In the genomic region with DNA sequence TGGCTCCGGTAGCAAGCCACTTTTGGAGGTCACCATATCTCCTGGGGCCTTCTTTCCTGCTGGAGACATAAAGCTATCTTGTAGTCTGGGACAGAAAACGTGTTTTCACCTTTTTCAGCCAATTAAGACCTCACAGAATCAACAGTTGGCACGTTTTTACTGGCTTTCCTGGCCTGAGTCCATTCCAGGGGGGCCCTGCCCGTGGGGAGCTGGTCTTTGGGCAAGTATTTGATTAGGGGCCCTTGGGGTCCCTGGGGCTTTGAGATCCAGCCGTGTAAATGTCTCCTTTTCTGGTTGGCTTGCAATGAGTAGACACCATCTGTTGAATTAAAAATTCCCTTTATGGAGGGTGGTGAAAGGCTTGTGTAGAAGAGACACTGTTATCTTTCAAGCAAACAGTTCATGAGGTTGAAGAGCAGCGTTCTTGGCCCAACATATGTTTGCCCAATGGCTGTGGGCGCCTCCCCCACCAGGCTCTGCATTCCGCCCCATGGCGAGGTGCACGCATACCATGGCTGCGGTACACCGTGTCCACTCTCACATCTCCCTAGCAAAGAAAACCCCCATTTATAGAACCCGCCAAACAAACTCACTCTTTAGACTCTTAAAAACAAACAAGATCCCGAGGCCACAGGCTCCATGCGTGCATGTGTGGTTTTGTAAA, we compare ENCODE assay signal across 1 cellular context.
TF ChIP-seq lines count a peak whose summit lies in the region.

No MANE protein-coding gene starts in this region.

TF ChIP-seq in HepG2, 621 proteins besides CTCF, POLR2A, EP300 and RAD21 (continued from another document and continues in another):
- TF ChIP-seq, protein P1, sequence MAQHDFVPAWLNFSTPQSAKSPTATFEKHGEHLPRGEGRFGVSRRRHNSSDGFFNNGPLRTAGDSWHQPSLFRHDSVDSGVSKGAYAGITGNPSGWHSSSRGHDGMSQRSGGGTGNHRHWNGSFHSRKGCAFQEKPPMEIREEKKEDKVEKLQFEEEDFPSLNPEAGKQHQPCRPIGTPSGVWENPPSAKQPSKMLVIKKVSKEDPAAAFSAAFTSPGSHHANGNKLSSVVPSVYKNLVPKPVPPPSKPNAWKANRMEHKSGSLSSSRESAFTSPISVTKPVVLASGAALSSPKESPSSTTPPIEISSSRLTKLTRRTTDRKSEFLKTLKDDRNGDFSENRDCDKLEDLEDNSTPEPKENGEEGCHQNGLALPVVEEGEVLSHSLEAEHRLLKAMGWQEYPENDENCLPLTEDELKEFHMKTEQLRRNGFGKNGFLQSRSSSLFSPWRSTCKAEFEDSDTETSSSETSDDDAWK (CRISPR knock-in tag; IDR thresholded peaks at IDR 0.05) = no peak
- TF ChIP-seq PHB2 (IDR thresholded peaks at IDR 0.05; ENCODE audit: partially characterized antibody) (no peak), ZNF292 (CRISPR knock-in tag; IDR thresholded peaks at IDR 0.05; ENCODE audit: borderline replicate concordance, low read depth) (peak; percentile 69; the same call in 1 of the 2 replicates), JARID2 (CRISPR knock-in tag; IDR thresholded peaks at IDR 0.05; ENCODE audit: insufficient replicate concordance) (no peak), ELF4 (CRISPR knock-in tag; IDR thresholded peaks at IDR 0.05; ENCODE audit: borderline replicate concordance) (no peak), ZNF468 (CRISPR knock-in tag; IDR thresholded peaks at IDR 0.05) (no peak; the same call in 1 of the 2 replicates), CEBPB (IDR thresholded peaks at IDR 0.05; ENCODE audit: borderline replicate concordance, low read depth, low read length) (peak; percentile 50; the same call in 1 of the 2 replicates), FOXP1 (IDR thresholded peaks at IDR 0.05) (no peak), FOXP1 (CRISPR knock-in tag; IDR thresholded peaks at IDR 0.05) (peak; percentile 86), NR0B2 (CRISPR knock-in tag; IDR thresholded peaks at IDR 0.05) (no peak), AGO2 (optimal IDR thresholded peaks at IDR 0.05; ENCODE audit: low read depth, low read length) (peak; percentile 47), ZNF44 (CRISPR knock-in tag; IDR thresholded peaks at IDR 0.05) (no peak), ZKSCAN8 (CRISPR knock-in tag; IDR thresholded peaks at IDR 0.05; ENCODE audit: borderline replicate concordance) (peak; percentile 96; the same call in 1 of the 2 replicates), ZNF607 (CRISPR knock-in tag; IDR thresholded peaks at IDR 0.05; ENCODE audit: borderline replicate concordance) (peak; percentile 90), JUN (CRISPR knock-in tag; IDR thresholded peaks at IDR 0.05) (no peak), PCBP1 (IDR thresholded peaks at IDR 0.05; ENCODE audit: borderline replicate concordance, low read depth, low read length) (no peak), ZFP91 (CRISPR knock-in tag; IDR thresholded peaks at IDR 0.05; ENCODE audit: borderline replicate concordance) (peak; percentile 83), ZNF205 (CRISPR knock-in tag; IDR thresholded peaks at IDR 0.05) (no peak), ZNF746 (CRISPR knock-in tag; IDR thresholded peaks at IDR 0.05) (peak; percentile 85; the same call in 1 of the 2 replicates), CERS6 (CRISPR knock-in tag; IDR thresholded peaks at IDR 0.05) (no peak), ZNF414 (CRISPR knock-in tag; IDR thresholded peaks at IDR 0.05) (peak; percentile 81), ZBTB38 (CRISPR knock-in tag; IDR thresholded peaks at IDR 0.05) (peak; percentile 81), ZNF253 (CRISPR knock-in tag; IDR thresholded peaks at IDR 0.05; ENCODE audit: borderline replicate concordance) (peak; percentile 63; the same call in 1 of the 2 replicates), GZF1 (CRISPR knock-in tag; IDR thresholded peaks at IDR 0.05) (no peak), ADNP (CRISPR knock-in tag; IDR thresholded peaks at IDR 0.05) (no peak), CREBL2 (CRISPR knock-in tag; IDR thresholded peaks at IDR 0.05; ENCODE audit: borderline replicate concordance) (no peak), MAFG (CRISPR knock-in tag; IDR thresholded peaks at IDR 0.05) (no peak), DMAP1 (CRISPR knock-in tag; IDR thresholded peaks at IDR 0.05) (peak; percentile 65), SUZ12 (IDR thresholded peaks at IDR 0.05; ENCODE audit: low read depth, low read length) (no peak), ZNF790 (CRISPR knock-in tag; IDR thresholded peaks at IDR 0.05; ENCODE audit: borderline replicate concordance) (no peak), HMG20B (CRISPR knock-in tag; conservative IDR thresholded peaks at IDR 0.05) (peak; percentile 61; the same call in 1 of the 2 replicates), ZNF224 (CRISPR knock-in tag; IDR thresholded peaks at IDR 0.05) (no peak), SIN3A (IDR thresholded peaks at IDR 0.05; ENCODE audit: borderline replicate concordance, low read depth, low read length) (0 out of 2 replicates have a peak, but pooled peaks have one; percentile 59), HIVEP1 (CRISPR knock-in tag; IDR thresholded peaks at IDR 0.05) (no peak; the same call in 1 of the 2 replicates), E2F1 (CRISPR knock-in tag; IDR thresholded peaks at IDR 0.05) (0 out of 2 replicates have a peak, but pooled peaks have one; percentile 42), KDM2A (CRISPR knock-in tag; IDR thresholded peaks at IDR 0.05; ENCODE audit: borderline replicate concordance, low read depth) (peak; percentile 76), SNAPC2 (CRISPR knock-in tag; IDR thresholded peaks at IDR 0.05) (peak; percentile 81; the same call in 1 of the 2 replicates), MLXIP (CRISPR knock-in tag; IDR thresholded peaks at IDR 0.05; ENCODE audit: borderline replicate concordance) (peak; percentile 80), SCMH1 (CRISPR knock-in tag; IDR thresholded peaks at IDR 0.05; ENCODE audit: borderline replicate concordance) (no peak), NCOA2 (CRISPR knock-in tag; IDR thresholded peaks at IDR 0.05) (peak; percentile 95), KLF16 (CRISPR knock-in tag; IDR thresholded peaks at IDR 0.05) (0 out of 4 replicates have a peak, but pooled peaks of 1 of the 2 experiments have one; percentile 18), PRMT3 (CRISPR knock-in tag; IDR thresholded peaks at IDR 0.05; ENCODE audit: borderline replicate concordance, low read depth) (no peak), KAT8 (CRISPR knock-in tag; IDR thresholded peaks at IDR 0.05) (peak; percentile 78)
- TF ChIP-seq, protein P2, sequence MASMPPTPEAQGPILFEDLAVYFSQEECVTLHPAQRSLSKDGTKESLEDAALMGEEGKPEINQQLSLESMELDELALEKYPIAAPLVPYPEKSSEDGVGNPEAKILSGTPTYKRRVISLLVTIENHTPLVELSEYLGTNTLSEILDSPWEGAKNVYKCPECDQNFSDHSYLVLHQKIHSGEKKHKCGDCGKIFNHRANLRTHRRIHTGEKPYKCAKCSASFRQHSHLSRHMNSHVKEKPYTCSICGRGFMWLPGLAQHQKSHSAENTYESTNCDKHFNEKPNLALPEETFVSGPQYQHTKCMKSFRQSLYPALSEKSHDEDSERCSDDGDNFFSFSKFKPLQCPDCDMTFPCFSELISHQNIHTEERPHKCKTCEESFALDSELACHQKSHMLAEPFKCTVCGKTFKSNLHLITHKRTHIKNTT (CRISPR knock-in tag; IDR thresholded peaks at IDR 0.05) = no peak
- TF ChIP-seq, protein P3, sequence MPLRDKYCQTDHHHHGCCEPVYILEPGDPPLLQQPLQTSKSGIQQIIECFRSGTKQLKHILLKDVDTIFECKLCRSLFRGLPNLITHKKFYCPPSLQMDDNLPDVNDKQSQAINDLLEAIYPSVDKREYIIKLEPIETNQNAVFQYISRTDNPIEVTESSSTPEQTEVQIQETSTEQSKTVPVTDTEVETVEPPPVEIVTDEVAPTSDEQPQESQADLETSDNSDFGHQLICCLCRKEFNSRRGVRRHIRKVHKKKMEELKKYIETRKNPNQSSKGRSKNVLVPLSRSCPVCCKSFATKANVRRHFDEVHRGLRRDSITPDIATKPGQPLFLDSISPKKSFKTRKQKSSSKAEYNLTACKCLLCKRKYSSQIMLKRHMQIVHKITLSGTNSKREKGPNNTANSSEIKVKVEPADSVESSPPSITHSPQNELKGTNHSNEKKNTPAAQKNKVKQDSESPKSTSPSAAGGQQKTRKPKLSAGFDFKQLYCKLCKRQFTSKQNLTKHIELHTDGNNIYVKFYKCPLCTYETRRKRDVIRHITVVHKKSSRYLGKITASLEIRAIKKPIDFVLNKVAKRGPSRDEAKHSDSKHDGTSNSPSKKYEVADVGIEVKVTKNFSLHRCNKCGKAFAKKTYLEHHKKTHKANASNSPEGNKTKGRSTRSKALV (CRISPR knock-in tag; IDR thresholded peaks at IDR 0.05) = 0 out of 2 replicates have a peak, but pooled peaks have one; percentile 38
- TF ChIP-seq, protein P4, sequence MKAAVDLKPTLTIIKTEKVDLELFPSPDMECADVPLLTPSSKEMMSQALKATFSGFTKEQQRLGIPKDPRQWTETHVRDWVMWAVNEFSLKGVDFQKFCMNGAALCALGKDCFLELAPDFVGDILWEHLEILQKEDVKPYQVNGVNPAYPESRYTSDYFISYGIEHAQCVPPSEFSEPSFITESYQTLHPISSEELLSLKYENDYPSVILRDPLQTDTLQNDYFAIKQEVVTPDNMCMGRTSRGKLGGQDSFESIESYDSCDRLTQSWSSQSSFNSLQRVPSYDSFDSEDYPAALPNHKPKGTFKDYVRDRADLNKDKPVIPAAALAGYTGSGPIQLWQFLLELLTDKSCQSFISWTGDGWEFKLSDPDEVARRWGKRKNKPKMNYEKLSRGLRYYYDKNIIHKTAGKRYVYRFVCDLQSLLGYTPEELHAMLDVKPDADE (CRISPR knock-in tag; IDR thresholded peaks at IDR 0.05) = 0 out of 2 replicates have a peak, but pooled peaks have one; percentile 70
- TF ChIP-seq, protein P5, sequence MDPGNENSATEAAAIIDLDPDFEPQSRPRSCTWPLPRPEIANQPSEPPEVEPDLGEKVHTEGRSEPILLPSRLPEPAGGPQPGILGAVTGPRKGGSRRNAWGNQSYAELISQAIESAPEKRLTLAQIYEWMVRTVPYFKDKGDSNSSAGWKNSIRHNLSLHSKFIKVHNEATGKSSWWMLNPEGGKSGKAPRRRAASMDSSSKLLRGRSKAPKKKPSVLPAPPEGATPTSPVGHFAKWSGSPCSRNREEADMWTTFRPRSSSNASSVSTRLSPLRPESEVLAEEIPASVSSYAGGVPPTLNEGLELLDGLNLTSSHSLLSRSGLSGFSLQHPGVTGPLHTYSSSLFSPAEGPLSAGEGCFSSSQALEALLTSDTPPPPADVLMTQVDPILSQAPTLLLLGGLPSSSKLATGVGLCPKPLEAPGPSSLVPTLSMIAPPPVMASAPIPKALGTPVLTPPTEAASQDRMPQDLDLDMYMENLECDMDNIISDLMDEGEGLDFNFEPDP (CRISPR knock-in tag; conservative IDR thresholded peaks at IDR 0.05) = no peak
